ENCODE assay signal across 8 cellular contexts in the genomic region with DNA sequence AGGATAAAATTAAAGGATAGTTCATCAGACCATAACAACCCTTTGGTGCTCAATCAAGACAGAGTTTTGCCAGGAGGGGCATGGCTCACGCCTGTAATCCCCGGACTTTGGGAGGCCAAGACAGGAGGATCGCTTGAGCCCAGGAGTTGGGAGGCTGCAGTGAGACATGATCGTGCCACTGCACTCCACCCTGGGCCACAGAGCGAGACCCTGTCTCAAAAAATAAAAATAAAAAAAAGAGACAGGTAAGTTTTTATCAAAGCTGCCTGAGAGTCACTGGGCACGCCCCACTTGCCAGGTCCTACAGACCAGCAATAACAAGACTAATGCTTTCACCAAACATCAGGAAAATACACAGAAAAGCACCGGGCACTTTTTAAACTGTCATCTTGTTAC. TPM values are rescaled to one million over a fixed set of nuclear protein-coding genes. Genes with fewer than 3 reads are reported as not detected.
DNase-seq lines count a peak whose midpoint lies in the region; ATAC-seq and TF ChIP-seq lines count a peak whose summit lies in the region.

No MANE protein-coding gene starts in this region.

- H3K36me3 Mint-ChIP-seq in activated naive CD8-positive, alpha-beta T cell treated with anti-CD3 and anti-CD28 coated beads, Interleukin-2, amount 10 ng/mL, durations not matched to agents 7 days and 5 days, result no peaks in the 10 kb centered on the region

- DNase-seq in DMS 273 (lab: John Stamatoyannopoulos, UW; ENCODE audit: unreplicated experiment), result peak; percentile 16
- DNase-seq in DMS 273 treated with DMSO at 0.1 percent for 48 hours (lab: John Stamatoyannopoulos, UW), result no peak
- no peak for DNase-seq in activated naive CD8-positive, alpha-beta T cell treated with anti-CD3 and anti-CD28 coated beads, Interleukin-2, amount 10 ng/mL, durations not matched to agents 7 days and 5 days
- no peak for DNase-seq in right lobe of liver
- no peak for DNase-seq in AG20443 (ENCODE audit: low spot score)
- no peak for DNase-seq in NCI-H2107 (lab: John Stamatoyannopoulos, UW)

- no peak for TF ChIP-seq POLR2A in right lobe of liver (IDR thresholded peaks at IDR 0.05)

- H3K36me3 ChIP-seq in right lobe of liver (no peaks in the 10 kb centered on the region), urinary bladder (ENCODE audit: insufficient read depth) (no peaks in the 10 kb centered on the region)

- H3K4me3 Mint-ChIP-seq in activated naive CD8-positive, alpha-beta T cell treated with anti-CD3 and anti-CD28 coated beads, Interleukin-2, amount 10 ng/mL, durations not matched to agents 7 days and 5 days, result peak overlapping the region; percentile 97

- intact Hi-C loops in right lobe of liver (cut with DNase I), result loop anchor here in 1 of 2 donors (10.0 kb wide), 1 partner anchor 192 kb away; a partner anchor contains a TSS

- peaks cover 3% of the 10 kb centered on the region for H3K27me3 Mint-ChIP-seq in activated naive CD8-positive, alpha-beta T cell treated with anti-CD3 and anti-CD28 coated beads, Interleukin-2, amount 10 ng/mL, durations not matched to agents 7 days and 5 days

- H3K4me3 ChIP-seq in right lobe of liver, result peak overlapping the region; percentile 75 to 93 (median 76)
- peak overlapping the region; percentile 73 for H3K4me3 ChIP-seq in urinary bladder (ENCODE audit: low read depth, low read length)

- 58% methylated on average over 7 of the region's 7 CpGs for WGBS in right lobe of liver (ENCODE audit: insufficient coverage, low coverage, low lambda C conversion rate, missing lambda C conversion rate)
- 78% methylated on average over 7 of the region's 7 CpGs for WGBS in urinary bladder

- H3K9me3 Mint-ChIP-seq in activated naive CD8-positive, alpha-beta T cell treated with anti-CD3 and anti-CD28 coated beads, Interleukin-2, amount 10 ng/mL, durations not matched to agents 7 days and 5 days, result no peaks in the 10 kb centered on the region

- ATAC-seq in HG03432 (IDR thresholded peaks at IDR 0.05; ENCODE audit: unreplicated experiment) (peak; percentile 4), right lobe of liver (peak in 1 of 4 donors; percentile 3)
- no peak for ATAC-seq in activated naive CD8-positive, alpha-beta T cell treated with anti-CD3 and anti-CD28 coated beads, Interleukin-2, amount 10 ng/mL, durations not matched to agents 7 days and 5 days (ENCODE audit: low read depth)

- H3K27ac ChIP-seq in right lobe of liver (peak overlapping the region; percentile 95 to 98 (median 96)), urinary bladder (ENCODE audit: low read depth) (peak overlapping the region; percentile 55)

- TF ChIP-seq CTCF in right lobe of liver (IDR thresholded peaks at IDR 0.05), result no peak

- H3K4me1 ChIP-seq in right lobe of liver (peaks cover 0 to 32% (median 11%) of the 10 kb centered on the region in 4 donors), urinary bladder (ENCODE audit: insufficient read depth) (no peaks in the 10 kb centered on the region)

- POLR2A ChIA-PET in activated naive CD8-positive, alpha-beta T cell treated with anti-CD3 and anti-CD28 coated beads, Interleukin-2, amount 10 ng/mL, durations not matched to agents 7 days and 5 days (lab: Charles Lee), result no interaction called here

- no peaks in the 10 kb centered on the region for H3K27me3 ChIP-seq in right lobe of liver

- H3K9me3 ChIP-seq in right lobe of liver, result no peaks in the 10 kb centered on the region

- peaks cover 32% of the 10 kb centered on the region for H3K4me1 Mint-ChIP-seq in activated naive CD8-positive, alpha-beta T cell treated with anti-CD3 and anti-CD28 coated beads, Interleukin-2, amount 10 ng/mL, durations not matched to agents 7 days and 5 days

- H3K27ac Mint-ChIP-seq in activated naive CD8-positive, alpha-beta T cell treated with anti-CD3 and anti-CD28 coated beads, Interleukin-2, amount 10 ng/mL, durations not matched to agents 7 days and 5 days, result peak overlapping the region; percentile 96

RNA-seq across cellular contexts. Expression of a gene that starts 0.8 kb away (rescaled TPM):
- total RNA-seq in activated naive CD8-positive, alpha-beta T cell treated with anti-CD3 and anti-CD28 coated beads, Interleukin-2, amount 10 ng/mL, durations not matched to agents 7 days and 5 days, result 10 to 100 TPM; 30.3 to 30.5 TPM
- total RNA-seq in right lobe of liver, result 10 to 100 TPM; 11.7 to 25.6 (median 20.5) TPM
- total RNA-seq in urinary bladder, result 59.8 TPM
- 19.0 TPM for polyA plus RNA-seq in urinary bladder

RNA-seq across cellular contexts. Expression of a gene that starts 6.4 kb away (rescaled TPM):
- 10 to 100 TPM; 15.9 to 16.4 TPM for total RNA-seq in activated naive CD8-positive, alpha-beta T cell treated with anti-CD3 and anti-CD28 coated beads, Interleukin-2, amount 10 ng/mL, durations not matched to agents 7 days and 5 days
- total RNA-seq in right lobe of liver (10 to 100 TPM in 4 of 6 experiments, 1 to 10 TPM in 2; 8.0 to 13.0 (median 10.5) TPM), urinary bladder (32.7 TPM)
- 9.9 TPM for polyA plus RNA-seq in urinary bladder

RNA-seq across cellular contexts. Expression of a gene that starts 59.9 kb away (rescaled TPM):
- 1 to 10 TPM; 5.3 to 6.1 TPM for total RNA-seq in activated naive CD8-positive, alpha-beta T cell treated with anti-CD3 and anti-CD28 coated beads, Interleukin-2, amount 10 ng/mL, durations not matched to agents 7 days and 5 days
- total RNA-seq in right lobe of liver (10 to 100 TPM; 24.1 to 36.7 (median 27.0) TPM), urinary bladder (12.8 TPM)
- 77.3 TPM for polyA plus RNA-seq in urinary bladder
